Comparison of ENCODE assay signal across 1 cellular context in the genomic region with DNA sequence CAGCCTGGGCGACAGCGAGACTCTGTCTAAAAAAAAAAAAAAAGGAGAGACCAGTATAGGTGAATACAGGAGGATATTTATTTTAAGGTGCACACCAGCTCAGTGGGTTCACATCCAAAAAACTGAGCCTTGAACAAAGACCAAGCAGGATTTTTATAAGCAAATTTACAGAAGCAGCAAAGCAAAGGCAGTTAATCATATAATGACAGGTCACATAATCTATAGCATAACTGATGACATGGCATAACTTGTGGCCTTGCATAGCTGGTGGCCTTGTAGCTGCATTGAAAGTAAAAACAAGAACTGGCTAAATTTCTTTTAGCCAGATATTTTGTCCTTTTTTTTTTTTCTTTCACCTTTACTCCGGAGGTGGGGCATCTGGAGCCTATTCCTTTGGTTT.
A peak's percentile ranks its signal among the peaks of the same experiment; 100 is the strongest.
TF ChIP-seq lines count a peak whose summit lies in the region.

No MANE protein-coding gene starts in this region.

TF ChIP-seq in HepG2, 621 proteins besides CTCF, POLR2A, EP300 and RAD21:
- TF ChIP-seq REXO4 (CRISPR knock-in tag; IDR thresholded peaks at IDR 0.05; ENCODE audit: borderline replicate concordance) (no peak), MAFK (conservative IDR thresholded peaks at IDR 0.05 in 1 of 2, IDR thresholded peaks at IDR 0.05 in 1 of 2; ENCODE audit: low read length in 2 of 2) (peak; percentile 80 to 88), FOXK2 (IDR thresholded peaks at IDR 0.05) (no peak), MAFF (IDR thresholded peaks at IDR 0.05; ENCODE audit: low read depth, low read length) (peak; percentile 84), KLF12 (CRISPR knock-in tag; IDR thresholded peaks at IDR 0.05; ENCODE audit: borderline replicate concordance) (no peak)
